ENCODE assay signal across 7 cellular contexts in genomic region chr15:89068325-89068784, GRCh38. TPM values are rescaled to one million over a fixed set of nuclear protein-coding genes. Genes with fewer than 3 reads are reported as not detected.
A peak's percentile ranks its signal among the peaks of the same experiment; 100 is the strongest.
DNase-seq lines count a peak whose midpoint lies in the region; ATAC-seq and TF ChIP-seq lines count a peak whose summit lies in the region.

No MANE protein-coding gene starts in this region.

- TF ChIP-seq POLR2A in body of pancreas (IDR thresholded peaks at IDR 0.05), result no peak

- H3K4me1 ChIP-seq in body of pancreas, result no peaks in the 10 kb centered on the region

- DNase-seq in OCI-M1 (lab: John Stamatoyannopoulos, UW), result peak; percentile 94
- peak in 2 of 4 donors; percentile 20 to 41 for DNase-seq in body of pancreas
- peak; percentile 14 for DNase-seq in stimulated activated CD4-positive, alpha-beta T cell treated with anti-CD3 and anti-CD28 coated beads, Interleukin-2, amount 100 ng/mL, for 4 hours (ENCODE audit: low read depth)
- no peak for DNase-seq in NCI-H187 treated with DMSO at 0.1 percent for 48 hours (lab: John Stamatoyannopoulos, UW)
- DNase-seq in left ventricle myocardium superior, result no peak

- H3K4me3 ChIP-seq in body of pancreas, result no peak overlapping the region

- ATAC-seq in GM18868 (IDR thresholded peaks at IDR 0.05; ENCODE audit: unreplicated experiment) (peak; percentile 79), HG02852 (IDR thresholded peaks at IDR 0.05; ENCODE audit: unreplicated experiment) (peak; percentile 96), body of pancreas (peak; percentile 30), left ventricle myocardium superior (no peak)

- peak overlapping the region in 1 of 4 donors; percentile 38 for H3K27ac ChIP-seq in body of pancreas

- WGBS in body of pancreas, 2 donors, result 69 to 80% methylated on average over 3 to 5 of the region's 5 CpGs

- H3K36me3 ChIP-seq in body of pancreas (replicated peaks in 1 of 2; ENCODE audit: insufficient read depth in 1 of 2, low read depth in 2 of 2), result no peaks in the 10 kb centered on the region

- no peak for TF ChIP-seq CTCF in body of pancreas (IDR thresholded peaks at IDR 0.05)

- no peaks in the 10 kb centered on the region for H3K27me3 ChIP-seq in body of pancreas

- intact Hi-C loops in body of pancreas (cut with DNase I), result loop anchor here (5.0 kb wide), 1 partner anchor 89 kb away; no protein-coding TSS in a partner anchor
- intact Hi-C loops in left ventricle myocardium superior (cut with micrococcal nuclease), result no loop called here

- peaks cover 0 to 13% (median 0%) of the 10 kb centered on the region in 3 donors for H3K9me3 ChIP-seq in body of pancreas

RNA-seq across cellular contexts. Expression of gene ABHD2, which starts 19.9 kb away (rescaled TPM):
- total RNA-seq in body of pancreas, result 100 to 1,000 TPM in 1 of 2 donors, 10 to 100 TPM in 1; 50.8 to 136 TPM
- 84.4 TPM for total RNA-seq in left ventricle myocardium superior

Comparison
In these comparisons a context has a peak if more than half of its experiments do, and no peak if none do; other contexts are left out.
1. DNase-seq: peak in OCI-M1 (single experiment) and stimulated activated CD4-positive, alpha-beta T cell treated with anti-CD3 and anti-CD28 coated beads, Interleukin-2, amount 100 ng/mL, for 4 hours (single experiment); none in NCI-H187 treated with DMSO at 0.1 percent for 48 hours (single experiment) and left ventricle myocardium superior (single experiment).